In the genomic region with DNA sequence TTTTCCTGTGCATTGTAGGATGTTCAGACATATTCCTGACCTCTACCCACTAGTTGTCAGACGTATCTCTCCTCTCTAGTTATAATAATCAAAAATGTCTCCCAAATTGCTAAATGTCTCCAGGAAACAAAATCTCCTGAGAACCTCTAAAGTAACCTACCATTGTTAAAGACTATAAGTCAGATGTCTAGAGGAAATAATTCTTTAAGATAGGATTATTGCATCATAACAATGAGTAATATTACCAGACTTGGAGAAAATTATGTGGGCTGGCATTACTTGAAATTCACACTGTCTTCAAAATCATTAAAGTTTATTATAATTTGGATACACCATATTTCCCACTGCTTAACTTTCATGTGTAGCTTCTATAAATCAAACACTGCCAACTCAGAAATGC, we compare ENCODE assay signal across 17 cellular contexts.
"Had no signal": no experiment of that assay in that cellular context is flagged by ENCODE, and none has a peak within 500 bp of the region (broad histone marks: within the 10 kb centered on the region; RNA-seq: fewer than 3 reads in every experiment).

No MANE protein-coding gene starts in this region.

- H3K9me3 Mint-ChIP-seq: activated B cell treated with CpG ODN at 0.5 μM for 24 hours; activated naive CD8-positive, alpha-beta T cell treated with anti-CD3 and anti-CD28 coated beads, Interleukin-2, amount 10 ng/mL, durations not matched to agents 7 days and 5 days had no signal

- H3K27me3 Mint-ChIP-seq: activated B cell treated with CpG ODN at 0.5 μM for 24 hours; activated CD4-positive, alpha-beta T cell treated with anti-CD3 and anti-CD28 coated beads, Interleukin-2, amount 10 ng/mL, durations not matched to agents 7 days and 5 days; activated naive CD8-positive, alpha-beta T cell treated with anti-CD3 and anti-CD28 coated beads, Interleukin-2, amount 10 ng/mL, durations not matched to agents 7 days and 5 days; natural killer cell treated with Interleukin-12 subunit alpha and Interleukin-12 subunit beta and Interleukin-15 and Interleukin-18, amount 100 ng/mL, for 72 hours; stimulated activated naive B cell treated with anti-CD40 and anti-IgM and Interleukin-4, amounts not matched to agents 10 μg/mL and 1 μg/mL and 100 μg/mL, for 72 hours had no signal

- H3K9me3 ChIP-seq: colonic mucosa, esophagus squamous epithelium, gastrocnemius medialis, heart left ventricle, thyroid gland had no signal

- H3K27me3 ChIP-seq: colonic mucosa, esophagus squamous epithelium, gastrocnemius medialis, heart left ventricle, thyroid gland had no signal

- H3K4me1 Mint-ChIP-seq: activated B cell treated with CpG ODN at 0.5 μM for 24 hours; activated CD4-positive, alpha-beta T cell treated with anti-CD3 and anti-CD28 coated beads, Interleukin-2, amount 10 ng/mL, durations not matched to agents 7 days and 5 days; activated naive CD8-positive, alpha-beta T cell treated with anti-CD3 and anti-CD28 coated beads, Interleukin-2, amount 10 ng/mL, durations not matched to agents 7 days and 5 days; stimulated activated naive B cell treated with anti-CD40 and anti-IgM and Interleukin-4, amounts not matched to agents 10 μg/mL and 1 μg/mL and 100 μg/mL, for 72 hours had no signal

- DNase-seq: activated B cell treated with CpG ODN at 0.5 μM for 24 hours; activated CD4-positive, alpha-beta T cell treated with anti-CD3 and anti-CD28 coated beads, Interleukin-2, amount 10 ng/mL, durations not matched to agents 7 days and 5 days; activated CD8-positive, alpha-beta memory T cell treated with anti-CD3 and anti-CD28 coated beads for 24 hours; activated naive CD8-positive, alpha-beta T cell treated with anti-CD3 and anti-CD28 coated beads, Interleukin-2, amount 10 ng/mL, durations not matched to agents 7 days and 5 days; aorta; colonic mucosa; esophagus squamous epithelium; gastrocnemius medialis; heart left ventricle; nucleus accumbens; posterior cingulate gyrus; retina; stimulated activated CD4-positive, alpha-beta T cell treated with anti-CD3 and anti-CD28 coated beads, Interleukin-4, amount 100 ng/mL, for 1 hour; stimulated activated naive B cell treated with anti-CD40 and anti-IgM and Interleukin-4, amounts not matched to agents 10 μg/mL and 1 μg/mL and 100 μg/mL, for 72 hours; thyroid gland had no signal

- H3K27ac ChIP-seq: colonic mucosa, esophagus squamous epithelium, gastrocnemius medialis, heart left ventricle, thyroid gland had no signal

- H3K27ac Mint-ChIP-seq: activated B cell treated with CpG ODN at 0.5 μM for 24 hours; activated CD4-positive, alpha-beta T cell treated with anti-CD3 and anti-CD28 coated beads, Interleukin-2, amount 10 ng/mL, durations not matched to agents 7 days and 5 days; activated naive CD8-positive, alpha-beta T cell treated with anti-CD3 and anti-CD28 coated beads, Interleukin-2, amount 10 ng/mL, durations not matched to agents 7 days and 5 days; natural killer cell treated with Interleukin-12 subunit alpha and Interleukin-12 subunit beta and Interleukin-15 and Interleukin-18, amount 100 ng/mL, for 72 hours; stimulated activated naive B cell treated with anti-CD40 and anti-IgM and Interleukin-4, amounts not matched to agents 10 μg/mL and 1 μg/mL and 100 μg/mL, for 72 hours; T-helper 2 cell treated with Interferon-gamma antibody and Interleukin-4, amounts not matched to agents 5 μg/mL and 100 μg/mL, for 36 hours had no signal

- H3K36me3 ChIP-seq: colonic mucosa, esophagus squamous epithelium, gastrocnemius medialis, heart left ventricle, thyroid gland had no signal

- H3K4me1 ChIP-seq: colonic mucosa, esophagus squamous epithelium, gastrocnemius medialis, heart left ventricle, thyroid gland had no signal

- H3K4me3 ChIP-seq: colonic mucosa, esophagus squamous epithelium, gastrocnemius medialis, heart left ventricle, thyroid gland had no signal

- H3K36me3 Mint-ChIP-seq: activated naive CD8-positive, alpha-beta T cell treated with anti-CD3 and anti-CD28 coated beads, Interleukin-2, amount 10 ng/mL, durations not matched to agents 7 days and 5 days; natural killer cell treated with Interleukin-12 subunit alpha and Interleukin-12 subunit beta and Interleukin-15 and Interleukin-18, amount 100 ng/mL, for 72 hours; stimulated activated naive B cell treated with anti-CD40 and anti-IgM and Interleukin-4, amounts not matched to agents 10 μg/mL and 1 μg/mL and 100 μg/mL, for 72 hours had no signal

- H3K4me3 Mint-ChIP-seq: activated B cell treated with CpG ODN at 0.5 μM for 24 hours; activated CD4-positive, alpha-beta T cell treated with anti-CD3 and anti-CD28 coated beads, Interleukin-2, amount 10 ng/mL, durations not matched to agents 7 days and 5 days; activated naive CD8-positive, alpha-beta T cell treated with anti-CD3 and anti-CD28 coated beads, Interleukin-2, amount 10 ng/mL, durations not matched to agents 7 days and 5 days; natural killer cell treated with Interleukin-12 subunit alpha and Interleukin-12 subunit beta and Interleukin-15 and Interleukin-18, amount 100 ng/mL, for 72 hours; stimulated activated naive B cell treated with anti-CD40 and anti-IgM and Interleukin-4, amounts not matched to agents 10 μg/mL and 1 μg/mL and 100 μg/mL, for 72 hours; T-helper 2 cell treated with Interferon-gamma antibody and Interleukin-4, amounts not matched to agents 5 μg/mL and 100 μg/mL, for 36 hours had no signal
